In the genomic region with DNA sequence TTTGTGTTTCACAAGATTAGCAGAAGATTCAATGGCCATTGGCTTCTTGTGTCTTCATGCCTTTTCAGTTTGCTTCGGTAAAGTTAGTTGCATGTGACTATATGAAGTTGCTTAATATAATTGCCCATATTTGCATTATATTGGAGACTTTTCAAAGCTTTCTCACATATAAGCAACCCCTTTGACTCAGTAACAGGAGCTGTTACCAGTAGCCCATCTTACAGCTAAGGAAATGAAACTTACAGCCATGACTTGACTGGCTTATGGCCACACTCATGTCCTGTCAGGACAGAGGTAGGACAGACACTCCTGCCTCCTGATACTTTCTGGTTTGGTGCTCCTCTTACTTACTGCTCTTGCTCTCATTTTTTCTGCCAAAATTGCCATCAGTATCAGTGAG, we compare ENCODE assay signal across 1 cellular context.
A peak's percentile ranks its signal among the peaks of the same experiment; 100 is the strongest.
TF ChIP-seq lines count a peak whose summit lies in the region.

No MANE protein-coding gene starts in this region.

TF ChIP-seq in GM12878, 131 proteins besides CTCF, POLR2A, EP300 and RAD21:
- TF ChIP-seq, protein P1, sequence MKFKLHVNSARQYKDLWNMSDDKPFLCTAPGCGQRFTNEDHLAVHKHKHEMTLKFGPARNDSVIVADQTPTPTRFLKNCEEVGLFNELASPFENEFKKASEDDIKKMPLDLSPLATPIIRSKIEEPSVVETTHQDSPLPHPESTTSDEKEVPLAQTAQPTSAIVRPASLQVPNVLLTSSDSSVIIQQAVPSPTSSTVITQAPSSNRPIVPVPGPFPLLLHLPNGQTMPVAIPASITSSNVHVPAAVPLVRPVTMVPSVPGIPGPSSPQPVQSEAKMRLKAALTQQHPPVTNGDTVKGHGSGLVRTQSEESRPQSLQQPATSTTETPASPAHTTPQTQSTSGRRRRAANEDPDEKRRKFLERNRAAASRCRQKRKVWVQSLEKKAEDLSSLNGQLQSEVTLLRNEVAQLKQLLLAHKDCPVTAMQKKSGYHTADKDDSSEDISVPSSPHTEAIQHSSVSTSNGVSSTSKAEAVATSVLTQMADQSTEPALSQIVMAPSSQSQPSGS (IDR thresholded peaks at IDR 0.05; ENCODE audit: low read length) = no peak
- TF ChIP-seq ZNF622 (IDR thresholded peaks at IDR 0.05) (no peak), MYB (IDR thresholded peaks at IDR 0.05; ENCODE audit: borderline replicate concordance, low read depth, low read length) (no peak), POU2F2 (IDR thresholded peaks at IDR 0.05; ENCODE audit: borderline replicate concordance, low read depth, low read length) (no peak), RUNX3 (IDR thresholded peaks at IDR 0.05; ENCODE audit: low read length) (no peak)
- TF ChIP-seq, protein P2, sequence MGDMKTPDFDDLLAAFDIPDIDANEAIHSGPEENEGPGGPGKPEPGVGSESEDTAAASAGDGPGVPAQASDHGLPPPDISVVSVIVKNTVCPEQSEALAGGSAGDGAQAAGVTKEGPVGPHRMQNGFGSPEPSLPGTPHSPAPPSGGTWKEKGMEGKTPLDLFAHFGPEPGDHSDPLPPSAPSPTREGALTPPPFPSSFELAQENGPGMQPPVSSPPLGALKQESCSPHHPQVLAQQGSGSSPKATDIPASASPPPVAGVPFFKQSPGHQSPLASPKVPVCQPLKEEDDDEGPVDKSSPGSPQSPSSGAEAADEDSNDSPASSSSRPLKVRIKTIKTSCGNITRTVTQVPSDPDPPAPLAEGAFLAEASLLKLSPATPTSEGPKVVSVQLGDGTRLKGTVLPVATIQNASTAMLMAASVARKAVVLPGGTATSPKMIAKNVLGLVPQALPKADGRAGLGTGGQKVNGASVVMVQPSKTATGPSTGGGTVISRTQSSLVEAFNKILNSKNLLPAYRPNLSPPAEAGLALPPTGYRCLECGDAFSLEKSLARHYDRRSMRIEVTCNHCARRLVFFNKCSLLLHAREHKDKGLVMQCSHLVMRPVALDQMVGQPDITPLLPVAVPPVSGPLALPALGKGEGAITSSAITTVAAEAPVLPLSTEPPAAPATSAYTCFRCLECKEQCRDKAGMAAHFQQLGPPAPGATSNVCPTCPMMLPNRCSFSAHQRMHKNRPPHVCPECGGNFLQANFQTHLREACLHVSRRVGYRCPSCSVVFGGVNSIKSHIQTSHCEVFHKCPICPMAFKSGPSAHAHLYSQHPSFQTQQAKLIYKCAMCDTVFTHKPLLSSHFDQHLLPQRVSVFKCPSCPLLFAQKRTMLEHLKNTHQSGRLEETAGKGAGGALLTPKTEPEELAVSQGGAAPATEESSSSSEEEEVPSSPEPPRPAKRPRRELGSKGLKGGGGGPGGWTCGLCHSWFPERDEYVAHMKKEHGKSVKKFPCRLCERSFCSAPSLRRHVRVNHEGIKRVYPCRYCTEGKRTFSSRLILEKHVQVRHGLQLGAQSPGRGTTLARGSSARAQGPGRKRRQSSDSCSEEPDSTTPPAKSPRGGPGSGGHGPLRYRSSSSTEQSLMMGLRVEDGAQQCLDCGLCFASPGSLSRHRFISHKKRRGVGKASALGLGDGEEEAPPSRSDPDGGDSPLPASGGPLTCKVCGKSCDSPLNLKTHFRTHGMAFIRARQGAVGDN (IDR thresholded peaks at IDR 0.05) = 0 out of 2 replicates have a peak, but pooled peaks have one; percentile 13
- TF ChIP-seq, protein P3, sequence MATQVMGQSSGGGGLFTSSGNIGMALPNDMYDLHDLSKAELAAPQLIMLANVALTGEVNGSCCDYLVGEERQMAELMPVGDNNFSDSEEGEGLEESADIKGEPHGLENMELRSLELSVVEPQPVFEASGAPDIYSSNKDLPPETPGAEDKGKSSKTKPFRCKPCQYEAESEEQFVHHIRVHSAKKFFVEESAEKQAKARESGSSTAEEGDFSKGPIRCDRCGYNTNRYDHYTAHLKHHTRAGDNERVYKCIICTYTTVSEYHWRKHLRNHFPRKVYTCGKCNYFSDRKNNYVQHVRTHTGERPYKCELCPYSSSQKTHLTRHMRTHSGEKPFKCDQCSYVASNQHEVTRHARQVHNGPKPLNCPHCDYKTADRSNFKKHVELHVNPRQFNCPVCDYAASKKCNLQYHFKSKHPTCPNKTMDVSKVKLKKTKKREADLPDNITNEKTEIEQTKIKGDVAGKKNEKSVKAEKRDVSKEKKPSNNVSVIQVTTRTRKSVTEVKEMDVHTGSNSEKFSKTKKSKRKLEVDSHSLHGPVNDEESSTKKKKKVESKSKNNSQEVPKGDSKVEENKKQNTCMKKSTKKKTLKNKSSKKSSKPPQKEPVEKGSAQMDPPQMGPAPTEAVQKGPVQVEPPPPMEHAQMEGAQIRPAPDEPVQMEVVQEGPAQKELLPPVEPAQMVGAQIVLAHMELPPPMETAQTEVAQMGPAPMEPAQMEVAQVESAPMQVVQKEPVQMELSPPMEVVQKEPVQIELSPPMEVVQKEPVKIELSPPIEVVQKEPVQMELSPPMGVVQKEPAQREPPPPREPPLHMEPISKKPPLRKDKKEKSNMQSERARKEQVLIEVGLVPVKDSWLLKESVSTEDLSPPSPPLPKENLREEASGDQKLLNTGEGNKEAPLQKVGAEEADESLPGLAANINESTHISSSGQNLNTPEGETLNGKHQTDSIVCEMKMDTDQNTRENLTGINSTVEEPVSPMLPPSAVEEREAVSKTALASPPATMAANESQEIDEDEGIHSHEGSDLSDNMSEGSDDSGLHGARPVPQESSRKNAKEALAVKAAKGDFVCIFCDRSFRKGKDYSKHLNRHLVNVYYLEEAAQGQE (IDR thresholded peaks at IDR 0.05; ENCODE audit: low read depth, low read length) = no peak
- TF ChIP-seq, protein P4, sequence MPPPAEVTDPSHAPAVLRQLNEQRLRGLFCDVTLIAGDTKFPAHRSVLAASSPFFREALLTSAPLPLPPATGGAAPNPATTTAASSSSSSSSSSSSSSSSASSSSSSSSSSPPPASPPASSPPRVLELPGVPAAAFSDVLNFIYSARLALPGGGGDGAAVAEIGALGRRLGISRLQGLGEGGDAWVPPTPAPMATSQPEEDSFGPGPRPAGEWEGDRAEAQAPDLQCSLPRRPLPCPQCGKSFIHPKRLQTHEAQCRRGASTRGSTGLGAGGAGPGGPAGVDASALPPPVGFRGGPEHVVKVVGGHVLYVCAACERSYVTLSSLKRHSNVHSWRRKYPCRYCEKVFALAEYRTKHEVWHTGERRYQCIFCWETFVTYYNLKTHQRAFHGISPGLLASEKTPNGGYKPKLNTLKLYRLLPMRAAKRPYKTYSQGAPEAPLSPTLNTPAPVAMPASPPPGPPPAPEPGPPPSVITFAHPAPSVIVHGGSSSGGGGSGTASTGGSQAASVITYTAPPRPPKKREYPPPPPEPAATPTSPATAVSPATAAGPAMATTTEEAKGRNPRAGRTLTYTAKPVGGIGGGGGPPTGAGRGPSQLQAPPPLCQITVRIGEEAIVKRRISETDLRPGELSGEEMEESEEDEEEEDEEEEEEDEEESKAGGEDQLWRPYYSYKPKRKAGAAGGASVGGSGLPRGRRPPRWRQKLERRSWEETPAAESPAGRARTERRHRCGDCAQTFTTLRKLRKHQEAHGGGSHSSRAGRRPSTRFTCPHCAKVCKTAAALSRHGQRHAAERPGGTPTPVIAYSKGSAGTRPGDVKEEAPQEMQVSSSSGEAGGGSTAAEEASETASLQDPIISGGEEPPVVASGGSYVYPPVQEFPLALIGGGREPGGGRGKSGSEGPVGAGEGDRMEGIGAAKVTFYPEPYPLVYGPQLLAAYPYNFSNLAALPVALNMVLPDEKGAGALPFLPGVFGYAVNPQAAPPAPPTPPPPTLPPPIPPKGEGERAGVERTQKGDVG (CRISPR knock-in tag; IDR thresholded peaks at IDR 0.05) = no peak
- TF ChIP-seq, protein P5, sequence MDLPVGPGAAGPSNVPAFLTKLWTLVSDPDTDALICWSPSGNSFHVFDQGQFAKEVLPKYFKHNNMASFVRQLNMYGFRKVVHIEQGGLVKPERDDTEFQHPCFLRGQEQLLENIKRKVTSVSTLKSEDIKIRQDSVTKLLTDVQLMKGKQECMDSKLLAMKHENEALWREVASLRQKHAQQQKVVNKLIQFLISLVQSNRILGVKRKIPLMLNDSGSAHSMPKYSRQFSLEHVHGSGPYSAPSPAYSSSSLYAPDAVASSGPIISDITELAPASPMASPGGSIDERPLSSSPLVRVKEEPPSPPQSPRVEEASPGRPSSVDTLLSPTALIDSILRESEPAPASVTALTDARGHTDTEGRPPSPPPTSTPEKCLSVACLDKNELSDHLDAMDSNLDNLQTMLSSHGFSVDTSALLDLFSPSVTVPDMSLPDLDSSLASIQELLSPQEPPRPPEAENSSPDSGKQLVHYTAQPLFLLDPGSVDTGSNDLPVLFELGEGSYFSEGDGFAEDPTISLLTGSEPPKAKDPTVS (IDR thresholded peaks at IDR 0.05; ENCODE audit: low read depth, low read length) = no peak
TF ChIP-seq in GM12878: peak in this region for 1.
